In genomic region chr5:109594217-109594616, GRCh38 we compare ENCODE assay signal across 35 cellular contexts.
"Had no signal": no experiment of that assay in that cellular context is flagged by ENCODE, and none has a peak within 500 bp of the region (broad histone marks: within the 10 kb centered on the region; RNA-seq: fewer than 3 reads in every experiment).

No MANE protein-coding gene starts in this region.

- H3K4me1 ChIP-seq: adrenal gland, body of pancreas, breast epithelium, colonic mucosa had no signal

- H3K4me3 Mint-ChIP-seq: activated B cell treated with CpG ODN at 0.5 μM for 24 hours; activated CD4-positive, alpha-beta memory T cell treated with anti-CD3 and anti-CD28 coated beads for 36 hours; activated CD4-positive, alpha-beta T cell treated with anti-CD3 and anti-CD28 coated beads, Interleukin-2, amount 10 ng/mL, durations not matched to agents 24 days and 14 days; activated naive CD4-positive, alpha-beta T cell treated with anti-CD3 and anti-CD28 coated beads for 36 hours; activated T-cell treated with anti-CD3 and anti-CD28 coated beads, Interleukin-2, amount 50 U/mL, for 4 hours; activated T-cell treated with anti-CD3 and anti-CD28 coated beads, Interleukin-2, amount 50 U/mL, for 72 hours; activated T-helper 1 cell treated with anti-CD3 and anti-CD28 coated beads, Interleukin-12 subunit alpha, Interleukin-12 subunit beta, Interleukin-2, Interleukin-4 antibody, amounts not matched to agents 30 ng/mL and 10 ng/mL and 1 ng/mL, durations not matched to agents 14 hours and 24 hours and 36 hours; activated T-helper 17 cell treated with anti-CD3 and anti-CD28 coated beads, Interleukin-2, amount 50 U/mL, for 72 hours; T-helper 1 cell treated with Interleukin-12 subunit alpha and Interleukin-12 subunit beta and Interleukin-4 antibody, amounts not matched to agents 30 μg/mL and 1 μg/mL, for 36 hours; T-helper 2 cell treated with Interferon-gamma antibody and Interleukin-4, amounts not matched to agents 5 μg/mL and 100 μg/mL, for 36 hours had no signal

- DNase-seq: activated B cell treated with CpG ODN at 0.5 μM for 24 hours; activated CD4-positive, alpha-beta memory T cell treated with anti-CD3 and anti-CD28 coated beads for 36 hours; activated CD4-positive, alpha-beta T cell treated with anti-CD3 and anti-CD28 coated beads for 4 hours; activated CD4-positive, alpha-beta T cell treated with anti-CD3 and anti-CD28 coated beads, Interleukin-2, amount 10 ng/mL, durations not matched to agents 24 days and 14 days; activated CD4-positive, alpha-beta T cell treated with anti-CD3 and anti-CD28 coated beads, Interleukin-2, amount 50 U/mL, for 1 hour; activated CD4-positive, alpha-beta T cell treated with anti-CD3 and anti-CD28 coated beads, Interleukin-2, amount 50 U/mL, for 4 hours; activated CD4-positive, CD25-positive, alpha-beta regulatory T cell treated with anti-CD3 and anti-CD28 coated beads, Interleukin-2, amount 50 U/mL, for 72 hours; activated CD8-positive, alpha-beta memory T cell treated with anti-CD3 and anti-CD28 coated beads, Interleukin-2, amount 50 U/mL, for 4 hours; activated effector memory CD4-positive, alpha-beta T cell treated with anti-CD3 and anti-CD28 coated beads, Interleukin-2, amount 50 U/mL, for 16 hours; activated gamma-delta T cell treated with Interleukin-2 at 50 U/mL for 16 hours; activated naive CD4-positive, alpha-beta T cell; activated naive CD4-positive, alpha-beta T cell treated with anti-CD3 and anti-CD28 coated beads for 36 hours; activated naive CD4-positive, alpha-beta T cell treated with anti-CD3 and anti-CD28 coated beads, Interleukin-2, amount 50 U/mL, for 16 hours; activated T-cell treated with anti-CD3 and anti-CD28 coated beads for 4 hours; activated T-cell treated with anti-CD3 and anti-CD28 coated beads, Interleukin-2, amount 50 U/mL, for 1 hour; activated T-cell treated with anti-CD3 and anti-CD28 coated beads, Interleukin-2, amount 50 U/mL, for 4 hours; activated T-cell treated with anti-CD3 and anti-CD28 coated beads, Interleukin-2, amount 50 U/mL, for 72 hours; adrenal gland; amniotic stem cell; aorta; body of pancreas; brain microvascular endothelial cell; central memory CD4-positive, alpha-beta T cell; cerebellar nuclear complex; colonic mucosa; T-helper 1 cell; T-helper 2 cell; T-helper 9 cell had no signal

- H3K36me3 ChIP-seq: adrenal gland, brain microvascular endothelial cell, breast epithelium, colonic mucosa had no signal

- H3K4me1 Mint-ChIP-seq: activated B cell treated with CpG ODN at 0.5 μM for 24 hours; activated CD4-positive, alpha-beta T cell treated with anti-CD3 and anti-CD28 coated beads, Interleukin-2, amount 10 ng/mL, durations not matched to agents 24 days and 14 days; activated T-helper 17 cell treated with anti-CD3 and anti-CD28 coated beads, Interleukin-2, amount 50 U/mL, for 72 hours had no signal

- H3K27me3 Mint-ChIP-seq: activated B cell treated with CpG ODN at 0.5 μM for 24 hours; activated CD4-positive, alpha-beta T cell treated with anti-CD3 and anti-CD28 coated beads, Interleukin-2, amount 10 ng/mL, durations not matched to agents 24 days and 14 days; activated T-helper 17 cell treated with anti-CD3 and anti-CD28 coated beads, Interleukin-2, amount 50 U/mL, for 72 hours had no signal

- H3K27me3 ChIP-seq: adrenal gland, body of pancreas, brain microvascular endothelial cell, breast epithelium, colonic mucosa had no signal

- H3K27ac ChIP-seq: adrenal gland, body of pancreas, brain microvascular endothelial cell, breast epithelium, colonic mucosa, VCaP had no signal

- H3K27ac Mint-ChIP-seq: activated B cell treated with CpG ODN at 0.5 μM for 24 hours; activated CD4-positive, alpha-beta memory T cell treated with anti-CD3 and anti-CD28 coated beads for 36 hours; activated CD4-positive, alpha-beta T cell treated with anti-CD3 and anti-CD28 coated beads, Interleukin-2, amount 10 ng/mL, durations not matched to agents 24 days and 14 days; activated naive CD4-positive, alpha-beta T cell treated with anti-CD3 and anti-CD28 coated beads for 36 hours; activated naive CD4-positive, alpha-beta T cell treated with anti-CD3 and anti-CD28 coated beads, Interleukin-2, amount 50 U/mL, for 72 hours; activated T-cell treated with anti-CD3 and anti-CD28 coated beads, Interleukin-2, amount 50 U/mL, for 72 hours; activated T-helper 1 cell treated with anti-CD3 and anti-CD28 coated beads, Interleukin-12 subunit alpha, Interleukin-12 subunit beta, Interleukin-2, Interleukin-4 antibody, amounts not matched to agents 30 ng/mL and 10 ng/mL and 1 ng/mL, durations not matched to agents 14 hours and 24 hours and 36 hours; activated T-helper 17 cell treated with anti-CD3 and anti-CD28 coated beads, Interleukin-2, amount 50 U/mL, for 72 hours; T-helper 1 cell treated with Interleukin-12 subunit alpha and Interleukin-12 subunit beta and Interleukin-4 antibody, amounts not matched to agents 30 μg/mL and 1 μg/mL, for 36 hours; T-helper 2 cell treated with Interferon-gamma antibody and Interleukin-4, amounts not matched to agents 5 μg/mL and 100 μg/mL, for 36 hours had no signal

- H3K36me3 Mint-ChIP-seq: activated CD4-positive, alpha-beta memory T cell treated with anti-CD3 and anti-CD28 coated beads for 36 hours; activated naive CD4-positive, alpha-beta T cell treated with anti-CD3 and anti-CD28 coated beads, Interleukin-2, amount 50 U/mL, for 72 hours had no signal

- H3K9me3 ChIP-seq: adrenal gland, body of pancreas, breast epithelium, colonic mucosa had no signal

- H3K9me3 Mint-ChIP-seq: activated B cell treated with CpG ODN at 0.5 μM for 24 hours; activated CD4-positive, alpha-beta memory T cell treated with anti-CD3 and anti-CD28 coated beads for 36 hours; activated CD4-positive, alpha-beta T cell treated with anti-CD3 and anti-CD28 coated beads, Interleukin-2, amount 10 ng/mL, durations not matched to agents 24 days and 14 days; activated naive CD4-positive, alpha-beta T cell treated with anti-CD3 and anti-CD28 coated beads for 36 hours; activated naive CD4-positive, alpha-beta T cell treated with anti-CD3 and anti-CD28 coated beads, Interleukin-2, amount 50 U/mL, for 72 hours; activated T-cell treated with anti-CD3 and anti-CD28 coated beads, Interleukin-2, amount 50 U/mL, for 4 hours; activated T-cell treated with anti-CD3 and anti-CD28 coated beads, Interleukin-2, amount 50 U/mL, for 72 hours; activated T-helper 1 cell treated with anti-CD3 and anti-CD28 coated beads, Interleukin-12 subunit alpha, Interleukin-12 subunit beta, Interleukin-2, Interleukin-4 antibody, amounts not matched to agents 30 ng/mL and 10 ng/mL and 1 ng/mL, durations not matched to agents 14 hours and 24 hours and 36 hours; activated T-helper 17 cell treated with anti-CD3 and anti-CD28 coated beads, Interleukin-2, amount 50 U/mL, for 72 hours; T-helper 1 cell treated with Interleukin-12 subunit alpha and Interleukin-12 subunit beta and Interleukin-4 antibody, amounts not matched to agents 30 μg/mL and 1 μg/mL, for 36 hours; T-helper 2 cell treated with Interferon-gamma antibody and Interleukin-4, amounts not matched to agents 5 μg/mL and 100 μg/mL, for 36 hours had no signal

- ATAC-seq: activated naive CD4-positive, alpha-beta T cell treated with anti-CD3 and anti-CD28 coated beads, Interleukin-2, amount 50 U/mL, for 72 hours; activated T-cell treated with anti-CD3 and anti-CD28 coated beads, Interleukin-2, amount 50 U/mL, for 4 hours; activated T-cell treated with anti-CD3 and anti-CD28 coated beads, Interleukin-2, amount 50 U/mL, for 72 hours; activated T-helper 17 cell treated with anti-CD3 and anti-CD28 coated beads, Interleukin-2, amount 50 U/mL, for 72 hours; body of pancreas had no signal

- H3K4me3 ChIP-seq: adrenal gland, body of pancreas, breast epithelium, colonic mucosa had no signal
